In genomic region chr11:20127671-20128527, GRCh38 we compare ENCODE assay signal across 8 cellular contexts. TPM values are rescaled to one million over a fixed set of nuclear protein-coding genes. Genes with fewer than 3 reads are reported as not detected.
DNase-seq lines count a peak whose midpoint lies in the region; ATAC-seq and TF ChIP-seq lines count a peak whose summit lies in the region.

No MANE protein-coding gene starts in this region.

- intact Hi-C loops in mammary epithelial cell (cut with micrococcal nuclease) = loop anchor here (1.0 to 5.0 kb wide), 6 partner anchors 177 to 544 kb away; no protein-coding TSS in a partner anchor

- TF ChIP-seq CTCF in GM12864 (IDR thresholded peaks at IDR 0.05; ENCODE audit: low read depth, low read length, missing control alignments) = peak; percentile 79
- peak; percentile 86 for TF ChIP-seq CTCF in WTC11 (IDR thresholded peaks at IDR 0.05)
- TF ChIP-seq CTCF in mammary epithelial cell (conservative IDR thresholded peaks at IDR 0.05 in 1 of 2, IDR thresholded peaks at IDR 0.05 in 1 of 2; ENCODE audit: extremely low read depth in 1 of 2, insufficient read depth in 1 of 2, low read depth in 1 of 2, low read length in 2 of 2) = peak; percentile 88 to 91

- no peaks in the 10 kb centered on the region for H3K27me3 ChIP-seq in mammary epithelial cell (ENCODE audit: insufficient read depth, low read length)

- CTCF ChIA-PET in WTC11 (lab: Charles Lee) = interaction anchor here (0.5 to 3.1 kb wide), 97 partner anchors 10 to 627 kb away, joined by 3 to 130 read pairs (median 5); partner anchors contain the start of gene DBX1
- CTCF ChIA-PET in mammary epithelial cell (lab: Charles Lee; ENCODE audit: low non-redundant PET) = interaction anchor here (0.5 to 1.5 kb wide), 12 partner anchors 15 to 226 kb away, joined by 3 to 12 read pairs (median 4); no protein-coding TSS in a partner anchor

- no peak overlapping the region for H3K4me2 ChIP-seq in mammary epithelial cell (ENCODE audit: insufficient read depth, low read depth, low read length)

- BruUV-seq in mammary epithelial cell (replicated peaks; lab: Mats Ljungman, UMichigan) = no TSS peak

- H3K4me3 ChIP-seq in GM12864 (ENCODE audit: low read depth, low read length) (no peak overlapping the region), mammary epithelial cell (replicated peaks in 1 of 3; ENCODE audit: insufficient read depth in 1 of 3, low read depth in 2 of 3, low read length in 3 of 3) (no peak overlapping the region)

- no peaks in the 10 kb centered on the region for H3K36me3 ChIP-seq in mammary epithelial cell (ENCODE audit: insufficient read depth, low read length)

- no peak overlapping the region for H3K27ac Mint-ChIP-seq in WTC11

- H3K27ac ChIP-seq in mammary epithelial cell (ENCODE audit: insufficient read depth, low read depth, low read length) = no peak overlapping the region

- H3K27me3 Mint-ChIP-seq in WTC11 (ENCODE audit: low read depth) = peaks cover 25% of the 10 kb centered on the region

- H3K36me3 Mint-ChIP-seq in WTC11 = no peaks in the 10 kb centered on the region

- no peak overlapping the region for H2AFZ ChIP-seq in mammary epithelial cell (ENCODE audit: low read depth, low read length)

- no peak overlapping the region for H3K9ac ChIP-seq in mammary epithelial cell (ENCODE audit: insufficient read depth, low read length)

- in situ Hi-C loops in mammary epithelial cell (cut with MboI; ENCODE audit: low sequenced_read_pairs in 2 of 2) = loop anchor here (5.0 to 25.0 kb wide), 5 partner anchors 171 to 566 kb away; no protein-coding TSS in a partner anchor

- POLR2A ChIA-PET in WTC11 (lab: Charles Lee) = interaction anchor here (1.1 kb wide), 1 partner anchor 9 kb away, joined by 3 read pairs; no protein-coding TSS in a partner anchor

- H4K20me1 ChIP-seq in mammary epithelial cell (ENCODE audit: insufficient read depth, low read length) = no peaks in the 10 kb centered on the region

- H3K9me3 ChIP-seq in mammary epithelial cell (replicated peaks; ENCODE audit: insufficient read depth, low read length) = no peaks in the 10 kb centered on the region

- H3K9me3 Mint-ChIP-seq in WTC11 = no peaks in the 10 kb centered on the region

- 67% methylated on average over 15 of the region's 16 CpGs for WGBS in mammary epithelial cell (ENCODE audit: low coverage, missing lambda C conversion rate)

- dilution Hi-C loops in mammary epithelial cell (cut with HindIII; ENCODE audit: low sequenced_read_pairs) = no loop called here

- no peak for DNase-seq in GM12864 (ENCODE audit: low read depth)
- peak; percentile 31 for DNase-seq in NCI-H2171 treated with DMSO at 0.1 percent for 48 hours (lab: John Stamatoyannopoulos, UW)
- peak; percentile 90 for DNase-seq in WTC11 (ENCODE audit: low spot score)
- peak; percentile 42 for DNase-seq in mammary epithelial cell
- peak; percentile 39 for DNase-seq in kidney glomerular epithelial cell (lab: John Stamatoyannopoulos, UW)
- peak; percentile 61 for DNase-seq in stimulated activated CD4-positive, alpha-beta T cell treated with anti-CD3 and anti-CD28 coated beads, Interleukin-2, amount 100 ng/mL, for 4 hours (ENCODE audit: low read depth)

- H3K79me2 ChIP-seq in mammary epithelial cell (ENCODE audit: insufficient read depth, low read length) = no peaks in the 10 kb centered on the region

- H3K4me3 Mint-ChIP-seq in WTC11 = no peak overlapping the region

- peaks cover 14% of the 10 kb centered on the region for H3K4me1 ChIP-seq in mammary epithelial cell (ENCODE audit: insufficient read depth, low read length)

- H3K4me1 Mint-ChIP-seq in WTC11 = peaks cover 10% of the 10 kb centered on the region

- ATAC-seq in HG02840 (IDR thresholded peaks at IDR 0.05; ENCODE audit: low FRiP score, unreplicated experiment) (peak; percentile 70), WTC11 (peak; percentile 70), HG03025 (IDR thresholded peaks at IDR 0.05; ENCODE audit: low FRiP score, unreplicated experiment) (no peak)

TF ChIP-seq in WTC11, 78 proteins besides CTCF, POLR2A, EP300 and RAD21:
- TF ChIP-seq NFATC4 (CRISPR knock-in tag; IDR thresholded peaks at IDR 0.05) (no peak), MLX (CRISPR knock-in tag; IDR thresholded peaks at IDR 0.05) (no peak), NR3C1 (CRISPR knock-in tag; conservative IDR thresholded peaks at IDR 0.05; ENCODE audit: low read depth) (no peak), CREM (CRISPR knock-in tag; IDR thresholded peaks at IDR 0.05) (no peak)

RNA-seq across cellular contexts. Expression of gene DBX1, which starts 32.4 kb away (rescaled TPM):
- total RNA-seq in WTC11 (2021) = 0.14 to 0.24 TPM (median 0.14 TPM) in 3 replicates
- total RNA-seq in mammary epithelial cell = not detected
- not detected for polyA plus RNA-seq in mammary epithelial cell
- not detected for polyA minus RNA-seq in mammary epithelial cell
